In genomic region chr19:46601318-46602224, GRCh38 we compare ENCODE assay signal across 8 cellular contexts. TPM values are rescaled to one million over a fixed set of nuclear protein-coding genes. Genes with fewer than 3 reads are reported as not detected.
DNase-seq lines count a peak whose midpoint lies in the region; ATAC-seq lines count a peak whose summit lies in the region.

Gene CALM3, plus strand, starts transcription at chr19:46601330. Its CDS starts 105 bp downstream, at chr19:46601435.

- H3K9ac ChIP-seq in BLaER1 treated with 17β-estradiol and CSF1 and Interleukin-3, amounts not matched to agents 10 nM and 100 nM: peak within 1 kb of the TSS; percentile 93 to 100 (median 99)

- peak within 1 kb of the TSS; percentile 95 to 100 (median 98) for H3K4me2 ChIP-seq in BLaER1 treated with 17β-estradiol and CSF1 and Interleukin-3, amounts not matched to agents 10 nM and 100 nM

- 1% methylated on average over 51 of the region's 51 CpGs for WGBS in right cardiac atrium

- peaks cover 37 to 52% (median 45%) of the 10 kb centered on the region in 10 experiments for H3K4me1 ChIP-seq in BLaER1 treated with 17β-estradiol and CSF1 and Interleukin-3, amounts not matched to agents 10 nM and 100 nM
- H3K4me1 ChIP-seq in right cardiac atrium (ENCODE audit: control insufficient read depth, insufficient read depth, low read length): peaks cover 9% of the 10 kb centered on the region

- intact Hi-C loops in right cardiac atrium (cut with DNase I): no loop called here
- intact Hi-C loops in sciatic nerve (cut with DNase I): no loop called here

- peaks cover 0 to 10% (median 0%) of the 10 kb centered on the region in 11 experiments; a peak in 1 of 22 replicates for H3K27me3 ChIP-seq in BLaER1 treated with 17β-estradiol and CSF1 and Interleukin-3, amounts not matched to agents 10 nM and 100 nM
- no peaks in the 10 kb centered on the region for H3K27me3 ChIP-seq in right cardiac atrium (ENCODE audit: control insufficient read depth, insufficient read depth)

- peaks cover 18 to 27% (median 24%) of the 10 kb centered on the region in 11 experiments for H3K9me3 ChIP-seq in BLaER1 treated with 17β-estradiol and CSF1 and Interleukin-3, amounts not matched to agents 10 nM and 100 nM (replicated peaks in 1 of 11)
- no peaks in the 10 kb centered on the region for H3K9me3 ChIP-seq in right cardiac atrium (ENCODE audit: control insufficient read depth, low read length)

- peak within 1 kb of the TSS; percentile 96 to 100 (median 100) for H3K27ac ChIP-seq in BLaER1 treated with 17β-estradiol and CSF1 and Interleukin-3, amounts not matched to agents 10 nM and 100 nM
- peak within 1 kb of the TSS; percentile 98 for H3K27ac ChIP-seq in right cardiac atrium (ENCODE audit: low read length)

- peaks cover 43 to 47% (median 46%) of the 10 kb centered on the region in 11 experiments for H4K20me1 ChIP-seq in BLaER1 treated with 17β-estradiol and CSF1 and Interleukin-3, amounts not matched to agents 10 nM and 100 nM

- peaks cover 6% of the 10 kb centered on the region for H3K36me3 Mint-ChIP-seq in activated naive CD8-positive, alpha-beta T cell

- ATAC-seq in HG03066 (IDR thresholded peaks at IDR 0.05; ENCODE audit: low read depth, unreplicated experiment) (peak; percentile 3), right cardiac atrium (peak; percentile 4 to 7), sciatic nerve (peak; percentile 2), HG03280 (IDR thresholded peaks at IDR 0.05; ENCODE audit: unreplicated experiment) (no peak)

- peaks cover 38% of the 10 kb centered on the region for H3K4me1 Mint-ChIP-seq in activated naive CD8-positive, alpha-beta T cell (ENCODE audit: low read depth)

- H3K9me3 Mint-ChIP-seq in activated naive CD8-positive, alpha-beta T cell (ENCODE audit: low read depth): peaks cover 4% of the 10 kb centered on the region

- H3K36me3 ChIP-seq in BLaER1 treated with 17β-estradiol and CSF1 and Interleukin-3, amounts not matched to agents 10 nM and 100 nM: peaks cover 17 to 30% (median 18%) of the 10 kb centered on the region in 11 experiments

- H3K4me3 Mint-ChIP-seq in activated naive CD8-positive, alpha-beta T cell: peak within 1 kb of the TSS; percentile 98

- H3K27ac Mint-ChIP-seq in activated naive CD8-positive, alpha-beta T cell: peak within 1 kb of the TSS; percentile 100

- H3K27me3 Mint-ChIP-seq in activated naive CD8-positive, alpha-beta T cell: no peaks in the 10 kb centered on the region

- DNase-seq in right cardiac atrium (peak in 2 of 3 donors; percentile 71 to 77), sciatic nerve (ENCODE audit: low spot score) (no peak), GDM1 (lab: John Stamatoyannopoulos, UW) (no peak), NCI-H1105 treated with DMSO at 0.1 percent for 48 hours (lab: John Stamatoyannopoulos, UW) (no peak)

- peak within 1 kb of the TSS; percentile 86 to 100 (median 98) for H3K4me3 ChIP-seq in BLaER1 treated with 17β-estradiol and CSF1 and Interleukin-3, amounts not matched to agents 10 nM and 100 nM
- H3K4me3 ChIP-seq in right cardiac atrium (ENCODE audit: low read length): peak within 1 kb of the TSS; percentile 98

RNA-seq across cellular contexts. Expression of gene CALM3, which starts in this region (rescaled TPM):
- total RNA-seq in right cardiac atrium (100 to 1,000 TPM; 232 to 357 (median 343) TPM), sciatic nerve (237 TPM)
- polyA plus RNA-seq in right cardiac atrium: 365 TPM

Comparison
In these comparisons a context has a peak if more than half of its experiments do, and no peak if none do; other contexts are left out.
1. DNase-seq: peak in right cardiac atrium (2 of 3); none in sciatic nerve (single experiment), GDM1 (single experiment) and NCI-H1105 treated with DMSO at 0.1 percent for 48 hours (single experiment).